In genomic region chr15:41115088-41115651, GRCh38 we compare ENCODE assay signal across 8 cellular contexts. TPM values are rescaled to one million over a fixed set of nuclear protein-coding genes. Genes with fewer than 3 reads are reported as not detected.
DNase-seq lines count a peak whose midpoint lies in the region; ATAC-seq and TF ChIP-seq lines count a peak whose summit lies in the region.

No MANE protein-coding gene starts in this region.

- no peaks in the 10 kb centered on the region for H3K27me3 ChIP-seq in CD4-positive, alpha-beta T cell (ENCODE audit: control insufficient read depth, insufficient read depth, low read length)
- H3K27me3 ChIP-seq in liver (ENCODE audit: control insufficient read depth in 4 of 4, insufficient read depth in 4 of 4, low read length in 3 of 4) (no peaks in the 10 kb centered on the region), thoracic aorta (replicated peaks; ENCODE audit: insufficient read depth) (no peaks in the 10 kb centered on the region)

- H3K27ac Mint-ChIP-seq in CD4-positive, alpha-beta T cell: peak overlapping the region; percentile 98
- peak overlapping the region; percentile 99 for H3K27ac Mint-ChIP-seq in MCF 10A (ENCODE audit: low read depth, unreplicated experiment)

- H3K4me1 ChIP-seq in liver (ENCODE audit: control insufficient read depth in 4 of 4, insufficient read depth in 4 of 4, low read length in 3 of 4): peaks cover 1 to 18% (median 5%) of the 10 kb centered on the region in 4 donors
- H3K4me1 ChIP-seq in thoracic aorta (ENCODE audit: control insufficient read depth in 1 of 2, low read depth in 2 of 2): peaks cover 8 to 32% of the 10 kb centered on the region in 2 donors

- POLR2A ChIA-PET in CD4-positive, alpha-beta T cell (lab: Charles Lee): interaction anchor here (0.8 to 1.8 kb wide), 3 partner anchors 115 to 221 kb away, joined by 3 to 19 read pairs (median 6); partner anchors contain the start of genes CHP1, EXD1 and VPS18
- POLR2A ChIA-PET in MCF 10A (lab: Yijun Ruan, JAX): interaction anchor here (0.5 to 2.5 kb wide), 12 partner anchors 9 to 220 kb away, joined by 3 to 10 read pairs (median 3); partner anchors contain the start of genes CHP1, EXD1, NUSAP1 and OIP5

- H3K4me3 Mint-ChIP-seq in CD4-positive, alpha-beta T cell: peak overlapping the region; percentile 93
- H3K4me3 Mint-ChIP-seq in MCF 10A (ENCODE audit: unreplicated experiment): peak overlapping the region; percentile 88

- H3K9ac ChIP-seq in liver (ENCODE audit: low read depth in 1 of 2, low read length in 2 of 2): peak overlapping the region; percentile 58 to 85

- H3K36me3 ChIP-seq in liver (ENCODE audit: control insufficient read depth in 4 of 4, insufficient read depth in 3 of 4, low read depth in 1 of 4, low read length in 3 of 4) (peaks cover 0 to 3% (median 0%) of the 10 kb centered on the region in 4 donors), thoracic aorta (no peaks in the 10 kb centered on the region)

- WGBS in liver: under 1% methylated on average over 11 of the region's 11 CpGs

- intact Hi-C loops in CD4-positive, alpha-beta T cell (cut with DNase I, micrococcal nuclease): loop anchor here in 1 of 2 experiments (5.0 to 10.0 kb wide), 6 partner anchors 163 to 1330 kb away; partner anchors contain the start of genes C15orf62, CHAC1, FSIP1 and GCHFR
- intact Hi-C loops in MCF 10A (cut with micrococcal nuclease): loop anchor here (10.0 kb wide), 1 partner anchor 220 kb away; the partner anchor contains the start of genes NUSAP1 and OIP5
- intact Hi-C loops in posterior vena cava (cut with DNase I): no loop called here

- no peak for DNase-seq in CD4-positive, alpha-beta T cell
- DNase-seq in NCI-H460 (ENCODE audit: extremely low read depth, low read depth) (peak; percentile 7), MCF 10A (ENCODE audit: unreplicated experiment) (peak; percentile 62), thoracic aorta (ENCODE audit: low spot score) (no peak), posterior vena cava (ENCODE audit: low spot score) (no peak)

- no peak for TF ChIP-seq RAD21 in liver (IDR thresholded peaks at IDR 0.05)

- peak overlapping the region; percentile 91 for H3K27ac ChIP-seq in CD4-positive, alpha-beta T cell (ENCODE audit: low read depth, low read length)
- peak overlapping the region; percentile 98 to 100 for H3K27ac ChIP-seq in liver (ENCODE audit: low read depth in 1 of 2, low read length in 2 of 2)
- H3K27ac ChIP-seq in thoracic aorta: peak overlapping the region; percentile 92 to 99

- peaks cover 15% of the 10 kb centered on the region for H3K36me3 Mint-ChIP-seq in CD4-positive, alpha-beta T cell (ENCODE audit: low read depth)
- H3K36me3 Mint-ChIP-seq in MCF 10A (ENCODE audit: insufficient read depth, unreplicated experiment): peaks cover 16% of the 10 kb centered on the region

- BruUV-seq in MCF 10A (replicated peaks; lab: Mats Ljungman, UMichigan): TSS peak; percentile 61

- H3K9me3 ChIP-seq in CD4-positive, alpha-beta T cell (ENCODE audit: control insufficient read depth, low read length): no peaks in the 10 kb centered on the region
- H3K9me3 ChIP-seq in liver (ENCODE audit: control insufficient read depth in 4 of 4, low read length in 3 of 4) (no peaks in the 10 kb centered on the region), thoracic aorta (no peaks in the 10 kb centered on the region)

- H3K4me1 Mint-ChIP-seq in CD4-positive, alpha-beta T cell (ENCODE audit: low read depth): peaks cover 25% of the 10 kb centered on the region
- no peaks in the 10 kb centered on the region for H3K4me1 Mint-ChIP-seq in MCF 10A (ENCODE audit: insufficient read depth, unreplicated experiment)

- no peaks in the 10 kb centered on the region for H3K27me3 Mint-ChIP-seq in CD4-positive, alpha-beta T cell
- H3K27me3 Mint-ChIP-seq in MCF 10A (ENCODE audit: insufficient read depth, unreplicated experiment): no peaks in the 10 kb centered on the region

- CTCF ChIA-PET in CD4-positive, alpha-beta T cell (lab: Charles Lee): interaction anchor here (0.5 to 2.5 kb wide), 4 partner anchors 116 to 526 kb away, joined by 3 to 7 read pairs (median 4); partner anchors contain the start of genes CHP1, EXD1 and VPS18
- CTCF ChIA-PET in MCF 10A (lab: Yijun Ruan, JAX): interaction anchor here (0.6 to 2.0 kb wide), 4 partner anchors 11 to 70 kb away, joined by 3 to 6 read pairs (median 4); no protein-coding TSS in a partner anchor

- H3K9me3 Mint-ChIP-seq in CD4-positive, alpha-beta T cell: no peaks in the 10 kb centered on the region
- H3K9me3 Mint-ChIP-seq in MCF 10A (ENCODE audit: unreplicated experiment): no peaks in the 10 kb centered on the region

- peak overlapping the region; percentile 54 to 89 (median 79) for H3K4me3 ChIP-seq in liver (ENCODE audit: low read depth in 1 of 3, low read length in 3 of 3)
- peak overlapping the region; percentile 80 for H3K4me3 ChIP-seq in thoracic aorta

- no peak for TF ChIP-seq CTCF in CD4-positive, alpha-beta T cell (IDR thresholded peaks at IDR 0.05)
- TF ChIP-seq CTCF in MCF 10A (IDR thresholded peaks at IDR 0.05; ENCODE audit: unreplicated experiment) (no peak), liver (IDR thresholded peaks at IDR 0.05; ENCODE audit: low read depth, low read length, missing input control) (no peak), thoracic aorta (IDR thresholded peaks at IDR 0.05) (no peak)

- ATAC-seq in CD4-positive, alpha-beta T cell (ENCODE audit: poor library complexity): no peak
- ATAC-seq in GM19463 (IDR thresholded peaks at IDR 0.05; ENCODE audit: unreplicated experiment): peak; percentile 4
- ATAC-seq in thoracic aorta (ENCODE audit: insufficient number of reproducible peaks, low FRiP score, low read depth): no peak
- no peak for ATAC-seq in HG02970 (IDR thresholded peaks at IDR 0.05; ENCODE audit: low FRiP score, unreplicated experiment)

TF ChIP-seq in liver, 16 proteins besides CTCF, POLR2A, EP300 and RAD21:
- TF ChIP-seq HNF4A (conservative IDR thresholded peaks at IDR 0.05): no peak
- TF ChIP-seq YY1 (IDR thresholded peaks at IDR 0.05): peak; percentile 12
TF ChIP-seq in liver: peak in this region for 1.

RNA-seq across cellular contexts. Expression of gene INO80, which starts 0.9 kb away (rescaled TPM):
- total RNA-seq in CD4-positive, alpha-beta T cell: 10 to 100 TPM; 20.3 to 22.9 TPM
- total RNA-seq in NCI-H460 (2014; rRNA removed; shearing (Covaris generic)): 22.9 and 25.2 TPM in 2 replicates
- polyA plus RNA-seq in NCI-H460 (2014; cell fraction: nucleus; rRNA removed): 39.7 and 44.2 TPM in 2 replicates
- total RNA-seq in MCF 10A (2022): 32.3 and 33.8 TPM in 2 replicates
- 10 to 100 TPM; 14.1 to 19.7 TPM for total RNA-seq in liver
- 1 to 10 TPM; 3.2 to 4.7 TPM for polyA plus RNA-seq in liver
- 10 to 100 TPM; 27.2 to 64.4 TPM for total RNA-seq in thoracic aorta
- total RNA-seq in posterior vena cava: 10 to 100 TPM; 21.4 to 25.5 TPM

Comparison
In these comparisons a context has a peak if more than half of its experiments do, and no peak if none do; other contexts are left out.
1. DNase-seq: peak in NCI-H460 (single experiment) and MCF 10A (single experiment); none in CD4-positive, alpha-beta T cell (0 of 10), thoracic aorta (single experiment) and posterior vena cava (single experiment).
2. Peak in every context shown above with its lines, with median percentiles within 50 percentile points of each other: H3K27ac ChIP-seq.